In the genomic region with DNA sequence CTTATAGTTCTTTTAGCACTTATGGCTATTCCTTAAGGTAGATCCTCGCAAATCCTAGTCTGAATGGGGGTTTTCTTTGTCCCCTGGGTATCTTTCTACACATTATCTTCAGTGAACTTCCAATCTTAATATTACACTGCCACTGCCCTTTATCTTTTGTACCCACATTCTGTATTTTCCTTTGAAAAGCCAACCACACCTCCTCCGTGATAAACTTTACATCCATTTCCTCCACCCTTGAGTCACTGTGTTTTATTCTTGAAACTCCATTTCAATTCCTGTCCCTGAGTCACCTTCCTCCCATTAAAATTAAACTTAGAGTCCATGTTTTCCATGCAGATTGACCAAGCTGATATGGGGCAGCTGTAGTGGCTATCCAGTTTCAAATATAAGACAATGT, we compare ENCODE assay signal across 18 cellular contexts. TPM values are rescaled to one million over a fixed set of nuclear protein-coding genes. Genes with fewer than 3 reads are reported as not detected.
DNase-seq lines count a peak whose midpoint lies in the region; ATAC-seq, FAIRE-seq and TF ChIP-seq lines count a peak whose summit lies in the region.
"Had no signal": no experiment of that assay in that cellular context is flagged by ENCODE, and none has a peak within 500 bp of the region (broad histone marks: within the 10 kb centered on the region; RNA-seq: fewer than 3 reads in every experiment).

No MANE protein-coding gene starts in this region.

- POLR2A ChIA-PET in activated CD4-positive, alpha-beta T cell treated with anti-CD3 and anti-CD28 coated beads, Interleukin-2, amount 10 ng/mL, durations not matched to agents 7 days and 5 days (lab: Charles Lee), result interaction anchor here (0.6 kb wide), 1 partner anchor 30 kb away, joined by 5 read pairs; no protein-coding TSS in a partner anchor
- POLR2A ChIA-PET in PC-3 (lab: Charles Lee; ENCODE audit: unreplicated experiment), result no interaction called here
- POLR2A ChIA-PET in K562 (lab: Yijun Ruan, JAX), result interaction anchor here (0.9 to 1.6 kb wide), 3 partner anchors 11 to 21 kb away, joined by 3 to 5 read pairs (median 4); no protein-coding TSS in a partner anchor

- DNase-seq in activated CD4-positive, alpha-beta T cell treated with anti-CD3 and anti-CD28 coated beads, Interleukin-2, amount 10 ng/mL, durations not matched to agents 7 days and 5 days, result no peak
- no peak for DNase-seq in activated CD4-positive, alpha-beta T cell treated with anti-CD3 and anti-CD28 coated beads, Interleukin-2, amount 50 U/mL, for 1 hour
- peak; percentile 85 for DNase-seq in PC-3
- DNase-seq in K562 (ENCODE audit: extremely low read depth in 1 of 4, low spot score in 3 of 4), result peak in 2 of 4 experiments; percentile 67 to 86
- no peak for DNase-seq in natural killer cell treated with Interleukin-12 subunit alpha and Interleukin-12 subunit beta and Interleukin-15 and Interleukin-18, amount 100 ng/mL, for 72 hours (ENCODE audit: low spot score)
- no peak for DNase-seq in DMS153 (lab: John Stamatoyannopoulos, UW)
- DNase-seq in NCI-H1694 treated with DMSO at 0.1 percent for 48 hours (lab: John Stamatoyannopoulos, UW), result no peak
- no peak for DNase-seq in stimulated activated CD4-positive, alpha-beta T cell treated with anti-CD3 and anti-CD28 coated beads, Interleukin-4, amount 100 ng/mL, for 1 hour
- DNase-seq: activated CD8-positive, alpha-beta memory T cell treated with anti-CD3 and anti-CD28 coated beads for 24 hours; activated naive CD8-positive, alpha-beta T cell treated with anti-CD3 and anti-CD28 coated beads, Interleukin-2, amount 10 ng/mL, durations not matched to agents 7 days and 5 days; Calu3; Kasumi-1; lower lobe of right lung; NCI-H1694 had no signal

- peaks cover 70% of the 10 kb centered on the region for H3K36me3 Mint-ChIP-seq in activated CD4-positive, alpha-beta T cell treated with anti-CD3 and anti-CD28 coated beads, Interleukin-2, amount 10 ng/mL, durations not matched to agents 7 days and 5 days (ENCODE audit: low read depth)
- peaks cover 17% of the 10 kb centered on the region for H3K36me3 Mint-ChIP-seq in natural killer cell treated with Interleukin-12 subunit alpha and Interleukin-12 subunit beta and Interleukin-15 and Interleukin-18, amount 100 ng/mL, for 72 hours

- BruUV-seq in PC-3 (replicated peaks; lab: Mats Ljungman, UMichigan) (no TSS peak), K562 (replicated peaks; lab: Mats Ljungman, UMichigan) (no TSS peak)

- H3K79me2 ChIP-seq in PC-3 (ENCODE audit: low read length), result no peaks in the 10 kb centered on the region
- H3K79me2 ChIP-seq in K562 (ENCODE audit: control insufficient read depth, insufficient read depth, low read length), result no peaks in the 10 kb centered on the region

- H3F3A ChIP-seq in PC-3 (ENCODE audit: low read length, unreplicated experiment), result no peaks in the 10 kb centered on the region

- peak overlapping the region; percentile 34 for H3K27ac Mint-ChIP-seq in activated CD4-positive, alpha-beta T cell treated with anti-CD3 and anti-CD28 coated beads, Interleukin-2, amount 10 ng/mL, durations not matched to agents 7 days and 5 days
- H3K27ac Mint-ChIP-seq in natural killer cell treated with Interleukin-12 subunit alpha and Interleukin-12 subunit beta and Interleukin-15 and Interleukin-18, amount 100 ng/mL, for 72 hours, result peak overlapping the region; percentile 19 to 74
- H3K27ac Mint-ChIP-seq: activated naive CD8-positive, alpha-beta T cell treated with anti-CD3 and anti-CD28 coated beads, Interleukin-2, amount 10 ng/mL, durations not matched to agents 7 days and 5 days; T-helper 2 cell treated with Interferon-gamma antibody and Interleukin-4, amounts not matched to agents 5 μg/mL and 100 μg/mL, for 36 hours had no signal

- peak overlapping the region; percentile 82 for H3K27ac ChIP-seq in PC-3 (ENCODE audit: low read length)
- H3K27ac ChIP-seq in K562 (ENCODE audit: extremely low read depth, low read depth, low read length), result peak overlapping the region; percentile 55
- H3K27ac ChIP-seq: lower lobe of right lung had no signal

- H4K20me1 ChIP-seq in PC-3 (ENCODE audit: low read length) (no peaks in the 10 kb centered on the region), K562 (replicated peaks; ENCODE audit: control insufficient read depth, insufficient read depth, low read length) (no peaks in the 10 kb centered on the region)

- H2AFZ ChIP-seq in PC-3 (ENCODE audit: low read length), result peak overlapping the region; percentile 17
- peak overlapping the region; percentile 54 for H2AFZ ChIP-seq in K562 (ENCODE audit: low read depth, low read length)

- TF ChIP-seq EP300 in K562 (IDR thresholded peaks at IDR 0.05; ENCODE audit: low read length), result peak; percentile 92

- TF ChIP-seq POLR2A in K562 (conservative IDR thresholded peaks at IDR 0.05), result no peak

- H3K4me2 ChIP-seq in PC-3 (ENCODE audit: low read length) (peak overlapping the region; percentile 56), K562 (ENCODE audit: insufficient read depth, low read length) (peak overlapping the region; percentile 35; the same call in 1 of the 2 replicates)

- intact Hi-C loops in PC-3 (cut with micrococcal nuclease) (no loop called here), K562 (cut with micrococcal nuclease) (loop anchor here (1.0 to 5.0 kb wide), 2 partner anchors 20 to 40 kb away; no protein-coding TSS in a partner anchor)

- CTCF ChIA-PET in activated CD4-positive, alpha-beta T cell treated with anti-CD3 and anti-CD28 coated beads, Interleukin-2, amount 10 ng/mL, durations not matched to agents 7 days and 5 days (lab: Charles Lee), result interaction anchor here (1.6 kb wide), 1 partner anchor 25 kb away, joined by 4 read pairs; no protein-coding TSS in a partner anchor
- CTCF ChIA-PET in PC-3 (lab: Charles Lee), result no interaction called here
- CTCF ChIA-PET in K562 (lab: Yijun Ruan, JAX; ENCODE audit: low intra/inter-chr PET ratio), result no interaction called here

- H3K9ac ChIP-seq in PC-3 (ENCODE audit: low read length) (peak overlapping the region; percentile 47), K562 (ENCODE audit: insufficient read depth in 1 of 2, low read depth in 2 of 2, low read length in 2 of 2) (peak overlapping the region in 1 of 2 experiments; percentile 20; a peak in 1 of 4 replicates)

- no peaks in the 10 kb centered on the region for H3K27me3 Mint-ChIP-seq in activated CD4-positive, alpha-beta T cell treated with anti-CD3 and anti-CD28 coated beads, Interleukin-2, amount 10 ng/mL, durations not matched to agents 7 days and 5 days
- no peaks in the 10 kb centered on the region for H3K27me3 Mint-ChIP-seq in natural killer cell treated with Interleukin-12 subunit alpha and Interleukin-12 subunit beta and Interleukin-15 and Interleukin-18, amount 100 ng/mL, for 72 hours
- H3K27me3 Mint-ChIP-seq: activated naive CD8-positive, alpha-beta T cell treated with anti-CD3 and anti-CD28 coated beads, Interleukin-2, amount 10 ng/mL, durations not matched to agents 7 days and 5 days had no signal

- no peak for TF ChIP-seq RAD21 in K562 (CRISPR knock-in tag; conservative IDR thresholded peaks at IDR 0.05 in 1 of 2, IDR thresholded peaks at IDR 0.05 in 1 of 2)

- H3K4me3 Mint-ChIP-seq in activated CD4-positive, alpha-beta T cell treated with anti-CD3 and anti-CD28 coated beads, Interleukin-2, amount 10 ng/mL, durations not matched to agents 7 days and 5 days, result no peak overlapping the region
- H3K4me3 Mint-ChIP-seq in natural killer cell treated with Interleukin-12 subunit alpha and Interleukin-12 subunit beta and Interleukin-15 and Interleukin-18, amount 100 ng/mL, for 72 hours, result no peak overlapping the region
- H3K4me3 Mint-ChIP-seq: activated naive CD8-positive, alpha-beta T cell treated with anti-CD3 and anti-CD28 coated beads, Interleukin-2, amount 10 ng/mL, durations not matched to agents 7 days and 5 days; T-helper 2 cell treated with Interferon-gamma antibody and Interleukin-4, amounts not matched to agents 5 μg/mL and 100 μg/mL, for 36 hours had no signal

- H3K9me3 ChIP-seq in PC-3 (ENCODE audit: low read length) (no peaks in the 10 kb centered on the region), K562 (replicated peaks; ENCODE audit: control insufficient read depth, insufficient read depth, low read depth, low read length) (no peaks in the 10 kb centered on the region)
- H3K9me3 ChIP-seq: lower lobe of right lung had no signal

- peak; percentile 72 for FAIRE-seq in K562 (lab: Jason Lieb, UNC)
- FAIRE-seq: colon, H1 had no signal

- in situ Hi-C loops in K562 (cut with MboI), result no loop called here

- no peak overlapping the region for H3K4me3 ChIP-seq in PC-3 (ENCODE audit: low read length)
- H3K4me3 ChIP-seq in K562, result no peak overlapping the region
- H3K4me3 ChIP-seq: lower lobe of right lung had no signal

- 3% methylated on average over 2 of the region's 2 CpGs for WGBS in K562 (ENCODE audit: insufficient coverage, low coverage, missing lambda C conversion rate)

- H3K27me3 ChIP-seq in PC-3 (ENCODE audit: low read length) (no peaks in the 10 kb centered on the region), K562 (ENCODE audit: control insufficient read depth in 2 of 2, insufficient read depth in 2 of 2, low read length in 2 of 2) (no peaks in the 10 kb centered on the region)

- peaks cover 12% of the 10 kb centered on the region for H3K4me1 Mint-ChIP-seq in activated CD4-positive, alpha-beta T cell treated with anti-CD3 and anti-CD28 coated beads, Interleukin-2, amount 10 ng/mL, durations not matched to agents 7 days and 5 days
- peaks cover 6 to 26% of the 10 kb centered on the region in 2 donors for H3K4me1 Mint-ChIP-seq in natural killer cell treated with Interleukin-12 subunit alpha and Interleukin-12 subunit beta and Interleukin-15 and Interleukin-18, amount 100 ng/mL, for 72 hours (ENCODE audit: low read depth in 2 of 2)

- H3K9me2 ChIP-seq in PC-3 (replicated peaks; ENCODE audit: low read length), result no peaks in the 10 kb centered on the region

- H3K36me3 ChIP-seq in PC-3 (ENCODE audit: low read depth, low read length) (no peaks in the 10 kb centered on the region), K562 (ENCODE audit: control insufficient read depth, insufficient read depth, low read length) (no peaks in the 10 kb centered on the region)

- no peaks in the 10 kb centered on the region for H3K9me1 ChIP-seq in K562 (ENCODE audit: control insufficient read depth, insufficient read depth, low read length)

- TF ChIP-seq CTCF in PC-3 (conservative IDR thresholded peaks at IDR 0.05; ENCODE audit: low read depth, low read length) (no peak), K562 (IDR thresholded peaks at IDR 0.05 in 2 of 3, conservative IDR thresholded peaks at IDR 0.05 in 1 of 3; ENCODE audit: insufficient read depth in 2 of 3, low read depth in 1 of 3, low read length in 3 of 3) (no peak)

- no peaks in the 10 kb centered on the region for H3K9me3 Mint-ChIP-seq in activated CD4-positive, alpha-beta T cell treated with anti-CD3 and anti-CD28 coated beads, Interleukin-2, amount 10 ng/mL, durations not matched to agents 7 days and 5 days
- H3K9me3 Mint-ChIP-seq in natural killer cell treated with Interleukin-12 subunit alpha and Interleukin-12 subunit beta and Interleukin-15 and Interleukin-18, amount 100 ng/mL, for 72 hours, result no peaks in the 10 kb centered on the region
- H3K9me3 Mint-ChIP-seq: activated naive CD8-positive, alpha-beta T cell treated with anti-CD3 and anti-CD28 coated beads, Interleukin-2, amount 10 ng/mL, durations not matched to agents 7 days and 5 days; T-helper 2 cell treated with Interferon-gamma antibody and Interleukin-4, amounts not matched to agents 5 μg/mL and 100 μg/mL, for 36 hours had no signal

- H3K4me1 ChIP-seq in PC-3 (ENCODE audit: insufficient read depth, low read length), result peaks cover 71% of the 10 kb centered on the region
- H3K4me1 ChIP-seq in K562 (replicated peaks in 1 of 2; ENCODE audit: control insufficient read depth in 2 of 2, insufficient read depth in 2 of 2, low read length in 2 of 2), result peaks cover 10 to 60% of the 10 kb centered on the region in 2 experiments
- H3K4me1 ChIP-seq: lower lobe of right lung had no signal

- ATAC-seq in PC-3, result peak; percentile 77
- ATAC-seq in K562, result peak; percentile 31
- ATAC-seq in natural killer cell treated with Interleukin-12 subunit alpha and Interleukin-12 subunit beta and Interleukin-15 and Interleukin-18, amount 100 ng/mL, for 72 hours, result no peak
- ATAC-seq: lower lobe of right lung, Panc1 had no signal

RNA-seq across cellular contexts. Expression of gene RICTOR, which starts 43.2 kb away (rescaled TPM):
- total RNA-seq in activated CD4-positive, alpha-beta T cell treated with anti-CD3 and anti-CD28 coated beads, Interleukin-2, amount 10 ng/mL, durations not matched to agents 7 days and 5 days, result 10 to 100 TPM; 48.1 to 48.5 TPM
- total RNA-seq in PC-3 (2014; rRNA removed), result 24.5 and 28.1 TPM in 2 replicates
- total RNA-seq in K562 (2011; cell fraction: chromatin; rRNA removed; ENCODE audit: low replicate concordance), result 131 and 332 TPM in 2 replicates
- 38.0 and 56.7 TPM in 2 replicates for total RNA-seq in K562 (2011; cell fraction: nucleolus; rRNA removed)
- total RNA-seq in K562 (2011; cell fraction: nucleoplasm; rRNA removed), result 86.9 and 126 TPM in 2 replicates
- 18.1 and 22.6 TPM in 2 replicates for total RNA-seq in K562 (2014; rRNA removed)
- total RNA-seq in K562 (2014; rRNA removed; fragmentation: Illumina TruSeq; extraction: Trizol), result 37.6 and 47.4 TPM in 2 replicates
- total RNA-seq in K562 (2015; rRNA removed; fragmentation: Illumina TruSeq; extraction: Trizol), result 32.3 and 35.2 TPM in 2 replicates
- 41.0 and 43.2 TPM in 2 replicates for total RNA-seq in K562 (2021)
- polyA plus RNA-seq in K562 (2011; rRNA removed), result 31.7 and 46.6 TPM in 2 replicates
- 9.1 and 16.2 TPM in 2 replicates for polyA plus RNA-seq in K562 (2011; cell fraction: cytosol; rRNA removed)
- 58.1 and 62.5 TPM in 2 replicates for polyA plus RNA-seq in K562 (2011; cell fraction: nucleus; rRNA removed)
- 11.7 and 13.1 TPM in 2 replicates for polyA plus RNA-seq in K562 (2012)
- 18.8 and 19.7 TPM in 2 replicates for polyA plus RNA-seq in K562 (2014; fragmentation: Illumina TruSeq; extraction: Trizol)
- 10 to 100 TPM; 13.9 to 15.9 TPM for polyA plus RNA-seq in K562 (2014; fragmentation: Nextera tagmentation; extraction: Ambion mirVana)
- 14.2 and 17.0 TPM in 2 replicates for polyA plus RNA-seq in K562 (2014; rRNA removed)
- polyA minus RNA-seq in K562 (2011; rRNA and poly(A)+ RNA removed), result 205 and 242 TPM in 2 replicates
- polyA minus RNA-seq in K562 (2011; cell fraction: cytosol; rRNA and poly(A)+ RNA removed), result 41.3 and 55.6 TPM in 2 replicates
- polyA minus RNA-seq in K562 (2011; cell fraction: nucleus; rRNA and poly(A)+ RNA removed), result 123 and 176 TPM in 2 replicates
- 10 to 100 TPM; 42.7 to 51.0 TPM for total RNA-seq in natural killer cell treated with Interleukin-12 subunit alpha and Interleukin-12 subunit beta and Interleukin-15 and Interleukin-18, amount 100 ng/mL, for 72 hours

Comparison
In these comparisons a context has a peak if more than half of its experiments do, and no peak if none do; other contexts are left out.
1. ATAC-seq: peak in PC-3 (single experiment) and K562 (single experiment); none in natural killer cell treated with Interleukin-12 subunit alpha and Interleukin-12 subunit beta and Interleukin-15 and Interleukin-18, amount 100 ng/mL, for 72 hours (0 of 2).